In the genomic region with DNA sequence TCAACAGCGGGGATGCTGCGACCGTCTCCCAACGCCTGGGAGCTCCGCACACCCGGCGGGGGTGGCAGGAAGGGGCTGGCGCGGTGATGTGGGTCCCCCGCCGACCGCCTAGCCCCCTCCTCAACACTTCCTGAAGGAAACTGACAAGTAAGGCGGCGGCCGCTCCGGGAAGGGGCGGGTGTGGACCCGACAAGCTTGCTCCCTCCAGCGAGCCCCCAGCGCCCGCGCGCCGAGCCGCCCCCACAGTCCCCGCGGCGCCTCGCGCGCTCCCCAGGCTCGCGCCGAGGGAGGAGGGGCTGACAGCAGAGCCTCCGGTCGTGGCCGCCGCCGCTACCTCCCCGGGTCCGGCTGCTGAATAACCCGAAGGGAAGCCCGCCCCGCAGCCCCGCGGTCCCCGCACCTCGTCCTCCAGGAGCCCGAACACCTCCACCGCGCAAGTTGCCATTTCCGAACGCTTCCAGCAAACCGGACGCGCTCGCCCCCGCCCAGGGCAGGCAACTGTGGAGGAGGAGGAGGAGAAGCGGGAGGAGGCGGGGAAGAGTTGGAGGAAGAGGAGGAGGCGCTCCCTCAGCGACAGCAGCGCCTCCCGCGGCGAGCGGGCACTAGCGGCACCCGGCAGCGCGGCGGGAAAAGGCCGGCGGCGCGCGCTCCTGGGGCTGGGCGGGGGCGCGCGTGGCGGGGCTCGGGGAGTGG, we compare ENCODE assay signal across 1 cellular context.
A peak's percentile ranks its signal among the peaks of the same experiment; 100 is the strongest.
TF ChIP-seq lines count a peak whose summit lies in the region.

NEDD4 (minus strand) TSS at position 502 of the 693 bp plus-strand sequence; CDS start at position 445, 57 bp downstream.

TF ChIP-seq in K562, 482 proteins besides CTCF, POLR2A, EP300 and RAD21 (continued from another document and continues in another):
- TF ChIP-seq TFAP4 (CRISPR knock-in tag; IDR thresholded peaks at IDR 0.05; ENCODE audit: borderline replicate concordance) (peak; percentile 70; the same call in 1 of the 2 replicates), E2F4 (CRISPR knock-in tag; IDR thresholded peaks at IDR 0.05; ENCODE audit: low read depth) (peak; percentile 79; the same call in 1 of the 2 replicates), TOE1 (IDR thresholded peaks at IDR 0.05; ENCODE audit: borderline replicate concordance) (0 out of 2 replicates have a peak, but pooled peaks have one; percentile 51), TOE1 (CRISPR knock-in tag; IDR thresholded peaks at IDR 0.05; ENCODE audit: borderline replicate concordance, low read depth) (no peak), RCOR1 (IDR thresholded peaks at IDR 0.05; ENCODE audit: borderline replicate concordance in 1 of 2, low read depth in 2 of 2, low read length in 2 of 2) (0 out of 4 replicates have a peak, but pooled peaks of 1 of the 2 experiments have one; percentile 62), LCOR (CRISPR knock-in tag; IDR thresholded peaks at IDR 0.05) (peak; percentile 63; the same call in 1 of the 2 replicates), SMARCA4 (IDR thresholded peaks at IDR 0.05) (0 out of 2 replicates have a peak, but pooled peaks have one; percentile 24), RBBP5 (IDR thresholded peaks at IDR 0.05; ENCODE audit: borderline replicate concordance, insufficient read depth, low read length, poor library complexity, severe bottlenecking) (peak; percentile 79), HNRNPLL (IDR thresholded peaks at IDR 0.05; ENCODE audit: low read depth, low read length, poor library complexity, severe bottlenecking) (peak; percentile 50), SAFB (IDR thresholded peaks at IDR 0.05; ENCODE audit: borderline replicate concordance, low read depth, low read length) (peak; percentile 48; the same call in 1 of the 2 replicates), ZBTB7A (IDR thresholded peaks at IDR 0.05; ENCODE audit: borderline replicate concordance, control insufficient read depth, low read depth, low read length) (peak; percentile 79), RBM22 (IDR thresholded peaks at IDR 0.05; ENCODE audit: low read depth, low read length, poor library complexity, severe bottlenecking) (peak; percentile 22), ZNF766 (CRISPR knock-in tag; conservative IDR thresholded peaks at IDR 0.05) (peak; percentile 28; the same call in 1 of the 2 replicates), NFIC (IDR thresholded peaks at IDR 0.05) (peak; percentile 16; the same call in 1 of the 2 replicates), ZBTB43 (CRISPR knock-in tag; IDR thresholded peaks at IDR 0.05) (no peak; the same call in 1 of the 2 replicates), NFE2L1 (tag; IDR thresholded peaks at IDR 0.05; ENCODE audit: borderline replicate concordance, low read depth) (no peak), GATAD2B (IDR thresholded peaks at IDR 0.05; ENCODE audit: borderline replicate concordance) (peak; percentile 39; the same call in 1 of the 2 replicates), GATAD2A (IDR thresholded peaks at IDR 0.05) (0 out of 2 replicates have a peak, but pooled peaks have one; percentile 56), NCOA1 (IDR thresholded peaks at IDR 0.05; ENCODE audit: low read depth) (no peak), GABPB1 (CRISPR knock-in tag; IDR thresholded peaks at IDR 0.05) (peak; percentile 65), POLR2G (IDR thresholded peaks at IDR 0.05; ENCODE audit: low read depth, low read length) (peak; percentile 94), HLTF (IDR thresholded peaks at IDR 0.05) (no peak), ATF1 (CRISPR knock-in tag; IDR thresholded peaks at IDR 0.05) (no peak), ATF1 (tag; IDR thresholded peaks at IDR 0.05) (peak; percentile 35), JUND (IDR thresholded peaks at IDR 0.05; ENCODE audit: borderline replicate concordance, low read depth, low read length) (peak; percentile 33; the same call in 1 of the 2 replicates), JUND (tag; IDR thresholded peaks at IDR 0.05; ENCODE audit: borderline replicate concordance, low read depth, low read length) (no peak), SMAD4 (CRISPR knock-in tag; conservative IDR thresholded peaks at IDR 0.05) (peak; percentile 77), CBX5 (IDR thresholded peaks at IDR 0.05; ENCODE audit: borderline replicate concordance, low read depth) (no peak; the same call in 1 of the 2 replicates), CCNT2 (IDR thresholded peaks at IDR 0.05; ENCODE audit: borderline replicate concordance, extremely low read depth, insufficient read length, low read depth, low read length) (no peak), AFF4 (CRISPR knock-in tag; IDR thresholded peaks at IDR 0.05) (0 out of 2 replicates have a peak, but pooled peaks have one; percentile 50), PRPF4 (IDR thresholded peaks at IDR 0.05; ENCODE audit: insufficient read depth, low read depth, low read length, poor library complexity, severe bottlenecking) (no peak), XRCC5 (IDR thresholded peaks at IDR 0.05; ENCODE audit: low read depth, low read length) (0 out of 2 replicates have a peak, but pooled peaks have one; percentile 35), NONO (IDR thresholded peaks at IDR 0.05; ENCODE audit: low read depth in 2 of 2, low read length in 1 of 2) (0 out of 4 replicates have a peak, but pooled peaks of 1 of the 2 experiments have one; percentile 33)
- TF ChIP-seq, protein P1, sequence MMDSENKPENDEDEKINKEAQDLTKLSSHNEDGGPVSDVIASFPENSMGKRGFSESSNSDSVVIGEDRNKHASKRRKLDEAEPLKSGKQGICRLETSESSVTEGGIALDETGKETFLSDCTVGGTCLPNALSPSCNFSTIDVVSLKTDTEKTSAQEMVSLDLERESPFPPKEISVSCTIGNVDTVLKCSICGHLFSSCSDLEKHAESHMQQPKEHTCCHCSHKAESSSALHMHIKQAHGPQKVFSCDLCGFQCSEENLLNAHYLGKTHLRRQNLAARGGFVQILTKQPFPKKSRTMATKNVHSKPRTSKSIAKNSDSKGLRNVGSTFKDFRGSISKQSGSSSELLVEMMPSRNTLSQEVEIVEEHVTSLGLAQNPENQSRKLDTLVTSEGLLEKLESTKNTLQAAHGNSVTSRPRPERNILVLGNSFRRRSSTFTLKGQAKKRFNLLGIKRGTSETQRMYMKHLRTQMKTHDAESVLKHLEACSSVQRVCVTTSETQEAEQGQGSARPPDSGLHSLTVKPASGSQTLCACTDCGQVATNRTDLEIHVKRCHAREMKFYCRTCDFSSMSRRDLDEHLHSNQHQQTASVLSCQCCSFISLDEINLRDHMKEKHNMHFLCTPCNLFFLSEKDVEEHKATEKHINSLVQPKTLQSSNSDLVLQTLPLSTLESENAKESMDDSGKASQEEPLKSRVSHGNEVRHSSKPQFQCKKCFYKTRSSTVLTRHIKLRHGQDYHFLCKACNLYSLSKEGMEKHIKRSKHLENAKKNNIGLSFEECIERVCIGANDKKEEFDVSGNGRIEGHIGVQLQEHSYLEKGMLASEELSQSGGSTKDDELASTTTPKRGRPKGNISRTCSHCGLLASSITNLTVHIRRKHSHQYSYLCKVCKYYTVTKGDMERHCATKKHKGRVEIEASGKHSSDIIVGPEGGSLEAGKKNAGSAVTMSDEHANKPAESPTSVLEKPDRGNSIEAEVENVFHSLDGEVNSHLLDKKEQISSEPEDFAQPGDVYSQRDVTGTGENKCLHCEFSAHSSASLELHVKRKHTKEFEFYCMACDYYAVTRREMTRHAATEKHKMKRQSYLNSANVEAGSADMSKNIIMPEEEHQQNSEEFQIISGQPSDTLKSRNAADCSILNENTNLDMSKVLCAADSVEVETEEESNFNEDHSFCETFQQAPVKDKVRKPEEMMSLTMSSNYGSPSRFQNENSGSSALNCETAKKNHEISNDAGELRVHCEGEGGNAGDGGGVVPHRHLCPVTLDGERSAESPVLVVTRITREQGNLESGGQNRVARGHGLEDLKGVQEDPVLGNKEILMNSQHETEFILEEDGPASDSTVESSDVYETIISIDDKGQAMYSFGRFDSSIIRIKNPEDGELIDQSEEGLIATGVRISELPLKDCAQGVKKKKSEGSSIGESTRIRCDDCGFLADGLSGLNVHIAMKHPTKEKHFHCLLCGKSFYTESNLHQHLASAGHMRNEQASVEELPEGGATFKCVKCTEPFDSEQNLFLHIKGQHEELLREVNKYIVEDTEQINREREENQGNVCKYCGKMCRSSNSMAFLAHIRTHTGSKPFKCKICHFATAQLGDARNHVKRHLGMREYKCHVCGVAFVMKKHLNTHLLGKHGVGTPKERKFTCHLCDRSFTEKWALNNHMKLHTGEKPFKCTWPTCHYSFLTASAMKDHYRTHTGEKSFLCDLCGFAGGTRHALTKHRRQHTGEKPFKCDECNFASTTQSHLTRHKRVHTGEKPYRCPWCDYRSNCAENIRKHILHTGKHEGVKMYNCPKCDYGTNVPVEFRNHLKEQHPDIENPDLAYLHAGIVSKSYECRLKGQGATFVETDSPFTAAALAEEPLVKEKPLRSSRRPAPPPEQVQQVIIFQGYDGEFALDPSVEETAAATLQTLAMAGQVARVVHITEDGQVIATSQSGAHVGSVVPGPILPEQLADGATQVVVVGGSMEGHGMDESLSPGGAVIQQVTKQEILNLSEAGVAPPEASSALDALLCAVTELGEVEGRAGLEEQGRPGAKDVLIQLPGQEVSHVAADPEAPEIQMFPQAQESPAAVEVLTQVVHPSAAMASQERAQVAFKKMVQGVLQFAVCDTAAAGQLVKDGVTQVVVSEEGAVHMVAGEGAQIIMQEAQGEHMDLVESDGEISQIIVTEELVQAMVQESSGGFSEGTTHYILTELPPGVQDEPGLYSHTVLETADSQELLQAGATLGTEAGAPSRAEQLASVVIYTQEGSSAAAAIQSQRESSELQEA (IDR thresholded peaks at IDR 0.05; ENCODE audit: low read depth) = no peak
